1 cellular context compared by ENCODE assay signal in the genomic region with DNA sequence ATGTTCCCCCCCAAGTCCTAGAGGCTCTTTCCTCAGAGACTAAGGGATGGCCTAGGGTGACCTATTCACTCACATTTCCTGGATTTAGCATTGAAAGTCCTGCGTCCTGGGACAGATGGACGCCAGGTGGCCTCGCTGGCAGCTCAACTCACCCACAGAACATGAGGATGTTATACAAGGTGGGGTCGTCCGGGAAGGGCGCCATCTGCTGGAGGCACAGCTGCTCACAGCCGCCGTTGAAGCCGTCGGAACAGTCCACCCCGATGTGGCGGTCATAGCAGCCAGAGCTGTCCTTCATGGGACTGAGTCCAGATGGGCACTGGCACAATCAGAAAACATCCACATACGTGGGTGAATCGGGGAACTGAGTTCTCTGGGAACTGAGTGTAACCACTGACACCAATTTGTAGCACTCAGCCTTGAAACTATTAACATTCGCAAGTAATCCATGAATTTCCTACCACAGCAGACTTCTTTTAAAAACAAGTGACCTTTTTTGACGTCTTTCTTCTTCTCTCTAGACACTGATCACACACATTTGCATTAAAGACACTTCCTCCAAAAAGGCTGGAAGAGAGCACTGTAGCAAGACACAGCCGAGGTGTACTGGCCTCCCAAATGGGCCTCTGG.
TF ChIP-seq lines count a peak whose summit lies in the region.

No MANE protein-coding gene starts in this region.

TF ChIP-seq in HCT116, 20 proteins besides CTCF, POLR2A, EP300 and RAD21 (continued from another document):
- TF ChIP-seq, protein P1, sequence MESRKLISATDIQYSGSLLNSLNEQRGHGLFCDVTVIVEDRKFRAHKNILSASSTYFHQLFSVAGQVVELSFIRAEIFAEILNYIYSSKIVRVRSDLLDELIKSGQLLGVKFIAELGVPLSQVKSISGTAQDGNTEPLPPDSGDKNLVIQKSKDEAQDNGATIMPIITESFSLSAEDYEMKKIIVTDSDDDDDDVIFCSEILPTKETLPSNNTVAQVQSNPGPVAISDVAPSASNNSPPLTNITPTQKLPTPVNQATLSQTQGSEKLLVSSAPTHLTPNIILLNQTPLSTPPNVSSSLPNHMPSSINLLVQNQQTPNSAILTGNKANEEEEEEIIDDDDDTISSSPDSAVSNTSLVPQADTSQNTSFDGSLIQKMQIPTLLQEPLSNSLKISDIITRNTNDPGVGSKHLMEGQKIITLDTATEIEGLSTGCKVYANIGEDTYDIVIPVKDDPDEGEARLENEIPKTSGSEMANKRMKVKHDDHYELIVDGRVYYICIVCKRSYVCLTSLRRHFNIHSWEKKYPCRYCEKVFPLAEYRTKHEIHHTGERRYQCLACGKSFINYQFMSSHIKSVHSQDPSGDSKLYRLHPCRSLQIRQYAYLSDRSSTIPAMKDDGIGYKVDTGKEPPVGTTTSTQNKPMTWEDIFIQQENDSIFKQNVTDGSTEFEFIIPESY (IDR thresholded peaks at IDR 0.05; ENCODE audit: extremely low read depth, insufficient replicate concordance, low read length), result no peak
- TF ChIP-seq EZH2phosphoT487 (IDR thresholded peaks at IDR 0.05; ENCODE audit: borderline replicate concordance) (no peak), CBX3 (IDR thresholded peaks at IDR 0.05; ENCODE audit: low read depth) (peak; percentile 90), EZH2 (IDR thresholded peaks at IDR 0.05) (no peak), SP1 (IDR thresholded peaks at IDR 0.05; ENCODE audit: low read depth) (no peak), ZFX (IDR thresholded peaks at IDR 0.05) (no peak), POLR2AphosphoS5 (IDR thresholded peaks at IDR 0.05; ENCODE audit: low read depth, low read length) (no peak), ZNF274 (IDR thresholded peaks at IDR 0.05; ENCODE audit: low read depth, low read length) (no peak), SRF (IDR thresholded peaks at IDR 0.05; ENCODE audit: low read depth) (no peak), YY1 (IDR thresholded peaks at IDR 0.05; ENCODE audit: extremely low read depth, insufficient replicate concordance, low read depth, low read length) (peak; percentile 40), TCF7L2 (IDR thresholded peaks at IDR 0.05; ENCODE audit: borderline replicate concordance, extremely low read depth, insufficient read depth, insufficient read length) (no peak), EGR1 (IDR thresholded peaks at IDR 0.05; ENCODE audit: low read depth) (no peak), ELF1 (IDR thresholded peaks at IDR 0.05; ENCODE audit: borderline replicate concordance, low read depth) (no peak), CEBPB (IDR thresholded peaks at IDR 0.05; ENCODE audit: low read depth) (no peak), SIN3A (IDR thresholded peaks at IDR 0.05; ENCODE audit: low read depth) (no peak)
